In genomic region chr3:17234382-17234781, GRCh38 we compare ENCODE assay signal across 21 cellular contexts.
"Had no signal": no experiment of that assay in that cellular context is flagged by ENCODE, and none has a peak within 500 bp of the region (broad histone marks: within the 10 kb centered on the region; RNA-seq: fewer than 3 reads in every experiment).

No MANE protein-coding gene starts in this region.

- H3K27ac ChIP-seq: esophagus muscularis mucosa, parathyroid adenoma, tibial artery had no signal

- H3K4me1 ChIP-seq: esophagus muscularis mucosa, parathyroid adenoma had no signal

- H3K4me3 Mint-ChIP-seq: activated B cell treated with CpG ODN at 0.5 μM for 24 hours; activated CD4-positive, alpha-beta T cell treated with anti-CD3 and anti-CD28 coated beads for 36 hours; activated naive CD8-positive, alpha-beta T cell treated with anti-CD3 and anti-CD28 coated beads, Interleukin-2, amount 10 ng/mL, durations not matched to agents 7 days and 5 days; activated T-helper 17 cell treated with anti-CD3 and anti-CD28 coated beads, Interleukin-2, amount 50 U/mL, for 72 hours; dendritic cell treated with granulocyte-macrophage colony-stimulating factor and Interleukin-4, amounts not matched to agents 40 ng/mL and 50 ng/mL, for 4 days; nephron; stimulated activated effector memory CD8-positive, alpha-beta T cell treated with anti-CD3 and anti-CD28 coated beads, Interleukin-12 subunit alpha, Interleukin-12 subunit beta, amount 100 ng/mL, for 72 hours; stimulated activated naive CD8-positive, alpha-beta T cell treated with anti-CD3 and anti-CD28 coated beads, Interleukin-15, amount 100 ng/mL, for 72 hours had no signal

- H3K27me3 ChIP-seq: esophagus muscularis mucosa, tibial artery had no signal

- H3K4me1 Mint-ChIP-seq: nephron; stimulated activated effector memory CD8-positive, alpha-beta T cell treated with anti-CD3 and anti-CD28 coated beads, Interleukin-12 subunit alpha, Interleukin-12 subunit beta, amount 100 ng/mL, for 72 hours had no signal

- H3K4me3 ChIP-seq: esophagus muscularis mucosa, tibial artery had no signal

- DNase-seq: activated B cell treated with CpG ODN at 0.5 μM for 24 hours; activated CD4-positive, alpha-beta T cell treated with anti-CD3 and anti-CD28 coated beads for 36 hours; activated CD4-positive, alpha-beta T cell treated with anti-CD3 and anti-CD28 coated beads, Interleukin-2, amount 50 U/mL, for 48 hours; activated naive CD8-positive, alpha-beta T cell treated with anti-CD3 and anti-CD28 coated beads, Interleukin-2, amount 10 ng/mL, durations not matched to agents 7 days and 5 days; amygdala; effector CD8-positive, alpha-beta T cell; midbrain; nucleus accumbens; small intestine; stimulated activated CD4-positive, alpha-beta T cell treated with anti-CD3 and anti-CD28 coated beads, Interleukin-2, amount 100 ng/mL, for 24 hours; stimulated activated naive CD8-positive, alpha-beta T cell treated with anti-CD3 and anti-CD28 coated beads, Interleukin-15, amount 100 ng/mL, for 72 hours; T-helper 1 cell; T-helper 9 cell; tibial artery had no signal

- H3K27ac Mint-ChIP-seq: activated B cell treated with CpG ODN at 0.5 μM for 24 hours; activated CD4-positive, alpha-beta T cell treated with anti-CD3 and anti-CD28 coated beads for 36 hours; activated naive CD8-positive, alpha-beta T cell treated with anti-CD3 and anti-CD28 coated beads, Interleukin-2, amount 10 ng/mL, durations not matched to agents 7 days and 5 days; activated T-helper 17 cell treated with anti-CD3 and anti-CD28 coated beads, Interleukin-2, amount 50 U/mL, for 72 hours; dendritic cell treated with granulocyte-macrophage colony-stimulating factor and Interleukin-4, amounts not matched to agents 40 ng/mL and 50 ng/mL, for 4 days; nephron; stimulated activated effector memory CD8-positive, alpha-beta T cell treated with anti-CD3 and anti-CD28 coated beads, Interleukin-12 subunit alpha, Interleukin-12 subunit beta, amount 100 ng/mL, for 72 hours; stimulated activated naive CD8-positive, alpha-beta T cell treated with anti-CD3 and anti-CD28 coated beads, Interleukin-15, amount 100 ng/mL, for 72 hours had no signal

- H3K9me3 ChIP-seq: esophagus muscularis mucosa, tibial artery had no signal

- ATAC-seq: activated CD4-positive, alpha-beta T cell treated with anti-CD3 and anti-CD28 coated beads for 36 hours; activated T-helper 17 cell treated with anti-CD3 and anti-CD28 coated beads, Interleukin-2, amount 50 U/mL, for 72 hours; sciatic nerve; stimulated activated effector memory CD8-positive, alpha-beta T cell treated with anti-CD3 and anti-CD28 coated beads, Interleukin-12 subunit alpha, Interleukin-12 subunit beta, amount 100 ng/mL, for 72 hours; stimulated activated naive CD8-positive, alpha-beta T cell treated with anti-CD3 and anti-CD28 coated beads, Interleukin-15, amount 100 ng/mL, for 72 hours had no signal

- H3K27me3 Mint-ChIP-seq: activated B cell treated with CpG ODN at 0.5 μM for 24 hours; activated CD4-positive, alpha-beta T cell treated with anti-CD3 and anti-CD28 coated beads for 36 hours; activated naive CD8-positive, alpha-beta T cell treated with anti-CD3 and anti-CD28 coated beads, Interleukin-2, amount 10 ng/mL, durations not matched to agents 7 days and 5 days; activated T-helper 17 cell treated with anti-CD3 and anti-CD28 coated beads, Interleukin-2, amount 50 U/mL, for 72 hours; dendritic cell treated with granulocyte-macrophage colony-stimulating factor and Interleukin-4, amounts not matched to agents 40 ng/mL and 50 ng/mL, for 4 days; stimulated activated naive CD8-positive, alpha-beta T cell treated with anti-CD3 and anti-CD28 coated beads, Interleukin-15, amount 100 ng/mL, for 72 hours had no signal

- H3K79me2 ChIP-seq: parathyroid adenoma had no signal

- H2AFZ ChIP-seq: parathyroid adenoma had no signal

- H3K9me3 Mint-ChIP-seq: activated B cell treated with CpG ODN at 0.5 μM for 24 hours; activated naive CD8-positive, alpha-beta T cell treated with anti-CD3 and anti-CD28 coated beads, Interleukin-2, amount 10 ng/mL, durations not matched to agents 7 days and 5 days; activated T-helper 17 cell treated with anti-CD3 and anti-CD28 coated beads, Interleukin-2, amount 50 U/mL, for 72 hours; dendritic cell treated with granulocyte-macrophage colony-stimulating factor and Interleukin-4, amounts not matched to agents 40 ng/mL and 50 ng/mL, for 4 days; nephron; stimulated activated effector memory CD8-positive, alpha-beta T cell treated with anti-CD3 and anti-CD28 coated beads, Interleukin-12 subunit alpha, Interleukin-12 subunit beta, amount 100 ng/mL, for 72 hours; stimulated activated naive CD8-positive, alpha-beta T cell treated with anti-CD3 and anti-CD28 coated beads, Interleukin-15, amount 100 ng/mL, for 72 hours had no signal

- H3K36me3 Mint-ChIP-seq: stimulated activated effector memory CD8-positive, alpha-beta T cell treated with anti-CD3 and anti-CD28 coated beads, Interleukin-12 subunit alpha, Interleukin-12 subunit beta, amount 100 ng/mL, for 72 hours had no signal

- H3K9ac ChIP-seq: parathyroid adenoma had no signal
